ENCODE assay signal across 8 cellular contexts in genomic region chr1:156705321-156705917, GRCh38. TPM values are rescaled to one million over a fixed set of nuclear protein-coding genes. Genes with fewer than 3 reads are reported as not detected.
DNase-seq lines count a peak whose midpoint lies in the region; ATAC-seq, FAIRE-seq and TF ChIP-seq lines count a peak whose summit lies in the region.

TSS of gene CRABP2 (minus strand) at chr1:156705583. CDS start at chr1:156705446, 137 bp downstream.

- H3K9me1 ChIP-seq in keratinocyte (ENCODE audit: control insufficient read depth, extremely low read depth, insufficient read depth, low read length), result no peaks in the 10 kb centered on the region

- FAIRE-seq in GM12878 (lab: Jason Lieb, UNC), result no peak
- FAIRE-seq in keratinocyte (lab: Jason Lieb, UNC), result no peak
- no peak for FAIRE-seq in H54 (lab: Jason Lieb, UNC)

- RAD21 ChIA-PET in GM12878 (lab: Charles Lee; ENCODE audit: unreplicated experiment), result interaction anchor here (1.5 to 3.6 kb wide), 5 partner anchors 8 to 81 kb away, joined by 4 to 28 read pairs (median 15); no protein-coding TSS in a partner anchor

- no peaks in the 10 kb centered on the region for H3K36me3 Mint-ChIP-seq in stimulated activated naive B cell treated with anti-CD40 and anti-IgM and Interleukin-4, amounts not matched to agents 10 μg/mL and 1 μg/mL and 100 μg/mL, for 72 hours

- DNase-seq in GM20000 (ENCODE audit: low spot score) (peak; percentile 53), OCI-M1 (lab: John Stamatoyannopoulos, UW) (peak; percentile 61), GM12878 (ENCODE audit: low read depth, low spot score) (no peak), keratinocyte (ENCODE audit: low read depth, low spot score) (no peak), Ammon's horn (ENCODE audit: low spot score) (no peak), H54 (ENCODE audit: insufficient read length, low spot score) (no peak)
- no peak for DNase-seq in stimulated activated naive B cell treated with anti-CD40 and anti-IgM and Interleukin-4, amounts not matched to agents 10 μg/mL and 1 μg/mL and 100 μg/mL, for 72 hours

- SMC1A ChIA-PET in GM12878 (lab: Charles Lee; ENCODE audit: uncharacterized antibody, unreplicated experiment), result interaction anchor here (0.8 to 2.4 kb wide), 4 partner anchors 16 to 21 kb away, joined by 3 to 11 read pairs (median 7); no protein-coding TSS in a partner anchor

- no TSS peak for BruUV-seq in GM12878 (replicated peaks; lab: Mats Ljungman, UMichigan)

- H3K4me1 ChIP-seq in GM12878 (ENCODE audit: control insufficient read depth, insufficient read depth, low read length) (peaks cover 6% of the 10 kb centered on the region), keratinocyte (ENCODE audit: control insufficient read depth, extremely low read depth, insufficient read depth, low read length) (peaks cover 32% of the 10 kb centered on the region)

- no peak for TF ChIP-seq RAD21 in GM12878 (IDR thresholded peaks at IDR 0.05; ENCODE audit: insufficient read depth, low read depth, low read length)

- H3K79me2 ChIP-seq in GM12878 (ENCODE audit: control insufficient read depth, insufficient read depth, low read length) (no peaks in the 10 kb centered on the region), keratinocyte (ENCODE audit: control insufficient read depth, insufficient read depth, low read length) (no peaks in the 10 kb centered on the region)

- no peak within 1 kb of the TSS for H3K9ac ChIP-seq in GM12878 (ENCODE audit: control insufficient read depth, insufficient read depth, low read length)
- peak within 1 kb of the TSS; percentile 58 for H3K9ac ChIP-seq in keratinocyte (ENCODE audit: control insufficient read depth, extremely low read depth, insufficient read depth, low read length)

- H2AFZ ChIP-seq in GM12878 (ENCODE audit: control insufficient read depth, low read depth, low read length), result peak within 1 kb of the TSS; percentile 44
- peak within 1 kb of the TSS; percentile 41 for H2AFZ ChIP-seq in keratinocyte (ENCODE audit: control insufficient read depth, low read length)

- peaks cover 10 to 15% of the 10 kb centered on the region in 2 experiments for H3K27me3 ChIP-seq in GM12878 (replicated peaks in 1 of 2; ENCODE audit: control insufficient read depth in 2 of 2, insufficient read depth in 2 of 2, low read length in 1 of 2)
- peaks cover 20% of the 10 kb centered on the region for H3K27me3 ChIP-seq in keratinocyte (ENCODE audit: control insufficient read depth, extremely low read depth, insufficient read depth, low read length)

- TF ChIP-seq POLR2A in GM12878 (IDR thresholded peaks at IDR 0.05; ENCODE audit: low read depth, low read length), result no peak
- TF ChIP-seq POLR2A in H54 (IDR thresholded peaks at IDR 0.05; ENCODE audit: low read depth, low read length), result no peak

- H3K27me3 Mint-ChIP-seq in stimulated activated naive B cell treated with anti-CD40 and anti-IgM and Interleukin-4, amounts not matched to agents 10 μg/mL and 1 μg/mL and 100 μg/mL, for 72 hours, result peaks cover 47 to 56% of the 10 kb centered on the region in 2 donors

- no peaks in the 10 kb centered on the region; a peak in 1 of 4 replicates for H3K36me3 ChIP-seq in GM12878 (ENCODE audit: control insufficient read depth in 2 of 2, insufficient read depth in 2 of 2, low read length in 1 of 2)
- H3K36me3 ChIP-seq in keratinocyte (ENCODE audit: control insufficient read depth in 2 of 2, extremely low read depth in 1 of 2, insufficient read depth in 2 of 2, low read length in 2 of 2), result no peaks in the 10 kb centered on the region

- no peak within 1 kb of the TSS for H3K27ac ChIP-seq in GM12878 (ENCODE audit: control insufficient read depth, insufficient read depth)
- no peak within 1 kb of the TSS for H3K27ac ChIP-seq in keratinocyte (ENCODE audit: control insufficient read depth, insufficient read depth, low read length)

- POLR2A ChIA-PET in GM12878 (lab: Charles Lee), result interaction anchor here (0.6 kb wide), 1 partner anchor 18 kb away, joined by 3 read pairs; no protein-coding TSS in a partner anchor

- H3K4me2 ChIP-seq in GM12878 (ENCODE audit: control insufficient read depth, insufficient read depth) (peak within 1 kb of the TSS; percentile 90), keratinocyte (ENCODE audit: control insufficient read depth, extremely low read depth, insufficient read depth, low read depth, low read length) (peak within 1 kb of the TSS; percentile 89)

- in situ Hi-C loops in GM12878 (cut with MboI), result no loop called here

- CTCF ChIA-PET in GM12878 (lab: Yijun Ruan, JAX), result interaction anchor here (1.0 to 9.5 kb wide), 23 partner anchors 11 to 184 kb away, joined by 3 to 157 read pairs (median 4); partner anchors contain the start of genes HAPLN2, INSRR, ISG20L2 and METTL25B

- peaks cover 17 to 32% of the 10 kb centered on the region in 2 donors for H3K4me1 Mint-ChIP-seq in stimulated activated naive B cell treated with anti-CD40 and anti-IgM and Interleukin-4, amounts not matched to agents 10 μg/mL and 1 μg/mL and 100 μg/mL, for 72 hours

- intact Hi-C loops in GM12878 (cut with micrococcal nuclease; ENCODE audit: unreplicated experiment), result no loop called here

- H3K4me3 ChIP-seq in GM12878 (peak within 1 kb of the TSS; percentile 35; the same call in 1 of the 2 replicates), keratinocyte (ENCODE audit: control insufficient read depth in 2 of 3, extremely low read depth in 1 of 3, insufficient read depth in 2 of 3, low read depth in 1 of 3, low read length in 3 of 3) (peak within 1 kb of the TSS; percentile 31 to 51 (median 50))

- H3K4me3 Mint-ChIP-seq in stimulated activated naive B cell treated with anti-CD40 and anti-IgM and Interleukin-4, amounts not matched to agents 10 μg/mL and 1 μg/mL and 100 μg/mL, for 72 hours, result peak within 1 kb of the TSS; percentile 85 to 90

- H3K9me3 ChIP-seq in GM12878 (replicated peaks; ENCODE audit: control insufficient read depth, insufficient read depth, low read length), result no peaks in the 10 kb centered on the region
- H3K9me3 ChIP-seq in keratinocyte (ENCODE audit: control insufficient read depth, low read depth, low read length), result no peaks in the 10 kb centered on the region

- dilution Hi-C loops in keratinocyte (cut with MboI; ENCODE audit: extremely low pct_ligation_motif_present, low sequenced_read_pairs), result no loop called here

- TF ChIP-seq CTCF in GM20000 (IDR thresholded peaks at IDR 0.05; ENCODE audit: extremely low read depth, missing control alignments), result no peak
- TF ChIP-seq CTCF in GM12878 (IDR thresholded peaks at IDR 0.05 in 2 of 3, conservative IDR thresholded peaks at IDR 0.05 in 1 of 3; ENCODE audit: control insufficient read depth in 2 of 3, extremely low read depth in 1 of 3, insufficient read depth in 1 of 3, low read depth in 3 of 3, low read length in 3 of 3), result no peak
- no peak for TF ChIP-seq CTCF in keratinocyte (optimal IDR thresholded peaks at IDR 0.05 in 1 of 3, IDR thresholded peaks at IDR 0.05 in 1 of 3, conservative IDR thresholded peaks at IDR 0.05 in 1 of 3; ENCODE audit: extremely low read depth in 1 of 3, insufficient read depth in 2 of 3, low read length in 3 of 3)

- 6% methylated on average over 41 of the region's 42 CpGs for WGBS in GM12878 (ENCODE audit: insufficient coverage, insufficient replicate concordance, low lambda C conversion rate, missing lambda C conversion rate)

- no peaks in the 10 kb centered on the region; the same call in 1 of the 2 replicates for H4K20me1 ChIP-seq in GM12878 (ENCODE audit: control insufficient read depth, insufficient read depth)
- no peaks in the 10 kb centered on the region for H4K20me1 ChIP-seq in keratinocyte (ENCODE audit: control insufficient read depth, extremely low read depth, insufficient read depth, low read length)

- no peaks in the 10 kb centered on the region for H3K9me3 Mint-ChIP-seq in stimulated activated naive B cell treated with anti-CD40 and anti-IgM and Interleukin-4, amounts not matched to agents 10 μg/mL and 1 μg/mL and 100 μg/mL, for 72 hours

- peak within 1 kb of the TSS; percentile 96 for H3K27ac Mint-ChIP-seq in stimulated activated naive B cell treated with anti-CD40 and anti-IgM and Interleukin-4, amounts not matched to agents 10 μg/mL and 1 μg/mL and 100 μg/mL, for 72 hours

- peak; percentile 31 for ATAC-seq in GM12878
- peak; percentile 53 to 61 for ATAC-seq in stimulated activated naive B cell treated with anti-CD40 and anti-IgM and Interleukin-4, amounts not matched to agents 10 μg/mL and 1 μg/mL and 100 μg/mL, for 72 hours (replicated peaks)
- no peak for ATAC-seq in HG03025 (IDR thresholded peaks at IDR 0.05; ENCODE audit: low FRiP score, unreplicated experiment)

- TF ChIP-seq EP300 in GM12878 (IDR thresholded peaks at IDR 0.05; ENCODE audit: borderline replicate concordance in 1 of 2, control insufficient read depth in 1 of 2, low read depth in 2 of 2, low read length in 2 of 2), result no peak

TF ChIP-seq in GM12878, 131 proteins besides CTCF, POLR2A, EP300 and RAD21 (continues in another document):
- no peak for TF ChIP-seq NR2C1 (IDR thresholded peaks at IDR 0.05)

RNA-seq across cellular contexts. Expression of gene CRABP2, which starts in this region (rescaled TPM):
- total RNA-seq in GM12878 (2013; cell fraction: nucleolus; rRNA removed), result not detected in 2 replicates
- 0.56 TPM in 1 of 2 replicates, not detected in the other for total RNA-seq in GM12878 (2014; rRNA removed)
- total RNA-seq in GM12878 (2014; rRNA removed; fragmentation: Illumina TruSeq; extraction: Trizol), result 0.40 and 0.83 TPM in 2 replicates
- 1.2 and 1.3 TPM in 2 replicates for total RNA-seq in GM12878 (2021)
- polyA plus RNA-seq in GM12878 (2011; ENCODE audit: low read depth), result 0.55 TPM
- polyA plus RNA-seq in GM12878 (2011; rRNA removed), result 0.22 TPM in 1 of 2 replicates, not detected in the other
- 0.10 and 0.37 TPM in 2 replicates for polyA plus RNA-seq in GM12878 (2011; cell fraction: cytosol; rRNA removed)
- 0.90 and 3.1 TPM in 2 replicates for polyA plus RNA-seq in GM12878 (2011; cell fraction: nucleus; rRNA removed)
- polyA plus RNA-seq in GM12878 (2012), result 0.46 and 0.73 TPM in 2 replicates
- 1.1 and 3.6 TPM in 2 replicates for polyA plus RNA-seq in GM12878 (2014; fragmentation: Illumina TruSeq; extraction: Trizol)
- under 1 TPM; 0.21 to 0.31 TPM for polyA plus RNA-seq in GM12878 (2014; fragmentation: Nextera tagmentation; extraction: Ambion mirVana)
- polyA plus RNA-seq in GM12878 (2014; rRNA removed), result 0.41 and 1.0 TPM in 2 replicates
- polyA plus RNA-seq in GM12878 (2016; fragmentation: Nextera tagmentation; extraction: Ambion mirVana), result under 1 TPM; 0.25 to 0.42 TPM
- not detected in 2 replicates for polyA minus RNA-seq in GM12878 (2011; rRNA and poly(A)+ RNA removed)
- not detected in 2 replicates for polyA minus RNA-seq in GM12878 (2011; cell fraction: cytosol; rRNA and poly(A)+ RNA removed)
- not detected in 2 replicates for polyA minus RNA-seq in GM12878 (2011; cell fraction: nucleus; rRNA and poly(A)+ RNA removed)
- 6.5 to 12.7 TPM (median 8.4 TPM) in 3 replicates for polyA plus RNA-seq in keratinocyte
- 187 TPM for polyA plus RNA-seq in keratinocyte (2011; ENCODE audit: low read depth)
- polyA plus RNA-seq in keratinocyte (2011; cell fraction: cytosol; rRNA removed), result 13.3 and 19.3 TPM in 2 replicates
- 17.4 and 17.6 TPM in 2 replicates for polyA plus RNA-seq in keratinocyte (2011; cell fraction: nucleus; rRNA removed)
- polyA plus RNA-seq in keratinocyte (2012; ENCODE audit: low replicate concordance), result 13.0 and 332 TPM in 2 replicates
- 1.8 to 4.4 TPM (median 2.8 TPM) in 3 replicates for polyA minus RNA-seq in keratinocyte
- 10.4 TPM for polyA minus RNA-seq in keratinocyte (2011; cell fraction: cytosol; rRNA and poly(A)+ RNA removed)
- polyA minus RNA-seq in keratinocyte (2011; cell fraction: nucleus; rRNA and poly(A)+ RNA removed), result 1.1 and 1.5 TPM in 2 replicates

Comparison
In these comparisons a context has a peak if more than half of its experiments do, and no peak if none do; other contexts are left out.
1. DNase-seq: peak in GM20000 (single experiment) and OCI-M1 (single experiment); none in GM12878 (single experiment), keratinocyte (single experiment), stimulated activated naive B cell treated with anti-CD40 and anti-IgM and Interleukin-4, amounts not matched to agents 10 μg/mL and 1 μg/mL and 100 μg/mL, for 72 hours (single experiment), Ammon's horn (single experiment) and H54 (single experiment).